In genomic region chr11:118783724-118784495, GRCh38 we compare ENCODE assay signal across 1 cellular context.
TF ChIP-seq lines count a peak whose summit lies in the region.

No MANE protein-coding gene starts in this region.

TF ChIP-seq in GM12878, 131 proteins besides CTCF, POLR2A, EP300 and RAD21:
- TF ChIP-seq STAT1 (conservative IDR thresholded peaks at IDR 0.05) (no peak), JUNB (IDR thresholded peaks at IDR 0.05) (peak; percentile 47), RUNX3 (IDR thresholded peaks at IDR 0.05; ENCODE audit: low read length) (peak; percentile 50; the same call in 1 of the 2 replicates), FOXK2 (IDR thresholded peaks at IDR 0.05) (no peak), MTA2 (IDR thresholded peaks at IDR 0.05; ENCODE audit: low read depth) (0 out of 2 replicates have a peak, but pooled peaks have one; percentile 22)
